Comparison of ENCODE assay signal across 15 cellular contexts in genomic region chr20:50784464-50784863, GRCh38.
"Had no signal": no experiment of that assay in that cellular context is flagged by ENCODE, and none has a peak within 500 bp of the region (broad histone marks: within the 10 kb centered on the region; RNA-seq: fewer than 3 reads in every experiment).

No MANE protein-coding gene starts in this region.

- DNase-seq: effector memory CD8-positive, alpha-beta T cell; gastrocnemius medialis; heart right ventricle; hypothalamus; kidney glomerular epithelial cell; mammary epithelial cell; mucosa of descending colon; naive thymus-derived CD8-positive, alpha-beta T cell; stimulated activated naive CD4-positive, alpha-beta T cell treated with Interleukin-2 at 50 U/mL for 16 hours; trophoblast cell had no signal

- H3K4me3 ChIP-seq: esophagus muscularis mucosa, gastrocnemius medialis, heart right ventricle, mucosa of descending colon, skin epidermis had no signal

- H3K9me3 ChIP-seq: esophagus muscularis mucosa, gastrocnemius medialis, heart right ventricle, mucosa of descending colon, neutrophil had no signal

- ATAC-seq: effector memory CD8-positive, alpha-beta T cell; gastrocnemius medialis; heart right ventricle; mucosa of descending colon; naive thymus-derived CD8-positive, alpha-beta T cell; sciatic nerve had no signal

- H3K36me3 ChIP-seq: esophagus muscularis mucosa, gastrocnemius medialis, heart right ventricle, neutrophil had no signal

- H3K27me3 ChIP-seq: esophagus muscularis mucosa, gastrocnemius medialis, neutrophil had no signal

- H3K27ac ChIP-seq: epithelial cell of prostate, esophagus muscularis mucosa, gastrocnemius medialis, heart right ventricle, neutrophil, skin epidermis had no signal

- H3K4me1 ChIP-seq: gastrocnemius medialis had no signal
